ENCODE assay signal across 8 cellular contexts in genomic region chr19:14516048-14516534, GRCh38. TPM values are rescaled to one million over a fixed set of nuclear protein-coding genes. Genes with fewer than 3 reads are reported as not detected.
DNase-seq lines count a peak whose midpoint lies in the region; ATAC-seq and TF ChIP-seq lines count a peak whose summit lies in the region.

No MANE protein-coding gene starts in this region.

- no peak for TF ChIP-seq CTCF in adrenal gland (IDR thresholded peaks at IDR 0.05)
- no peak for TF ChIP-seq CTCF in left lung (IDR thresholded peaks at IDR 0.05)

- H3K4me1 ChIP-seq in adrenal gland (replicated peaks in 1 of 2) (peaks cover 36 to 60% of the 10 kb centered on the region in 2 donors), left lung (peaks cover 11 to 66% of the 10 kb centered on the region in 2 donors), thymus (ENCODE audit: control insufficient read depth, insufficient read depth, low read length) (peaks cover 25% of the 10 kb centered on the region)

- intact Hi-C loops in adrenal gland (cut with DNase I) = no loop called here
- intact Hi-C loops in left lung (cut with DNase I) = no loop called here

- peaks cover 36% of the 10 kb centered on the region for H3K36me3 Mint-ChIP-seq in activated T-cell treated with anti-CD3 and anti-CD28 coated beads, Interleukin-2, amount 50 U/mL, for 4 hours (ENCODE audit: insufficient read depth)

- 37 to 50% (median 44%) methylated on average over 13 to 15 of the region's 15 CpGs for WGBS in adrenal gland, 4 donors
- WGBS in thymus = 86% methylated on average over 15 of the region's 15 CpGs

- ATAC-seq in activated T-cell treated with anti-CD3 and anti-CD28 coated beads, Interleukin-2, amount 50 U/mL, for 4 hours = no peak
- ATAC-seq in left lung (peak; percentile 2), HG02588 (IDR thresholded peaks at IDR 0.05; ENCODE audit: unreplicated experiment) (no peak)

- peak overlapping the region in 3 of 5 donors; percentile 99 to 100 (median 100) for H3K27ac ChIP-seq in adrenal gland
- peak overlapping the region; percentile 99 to 100 for H3K27ac ChIP-seq in left lung
- no peak overlapping the region for H3K27ac ChIP-seq in thymus (ENCODE audit: low read depth)

- no peak for DNase-seq in activated T-cell treated with anti-CD3 and anti-CD28 coated beads, Interleukin-2, amount 50 U/mL, for 4 hours
- no peak for DNase-seq in activated T-cell treated with anti-CD3 and anti-CD28 coated beads, Interleukin-2, amount 50 U/mL, for 48 hours
- peak in 1 of 7 donors; percentile 57 for DNase-seq in adrenal gland
- no peak for DNase-seq in left lung
- no peak for DNase-seq in COR-L47 (lab: John Stamatoyannopoulos, UW)
- no peak for DNase-seq in stimulated activated CD4-positive, alpha-beta T cell treated with anti-CD3 and anti-CD28 coated beads, Interleukin-2, amount 100 ng/mL, for 24 hours

- peak overlapping the region; percentile 92 for H3K4me3 Mint-ChIP-seq in activated T-cell treated with anti-CD3 and anti-CD28 coated beads, Interleukin-2, amount 50 U/mL, for 4 hours

- TF ChIP-seq POLR2A in adrenal gland (IDR thresholded peaks at IDR 0.05) = no peak

- H3K4me3 ChIP-seq in adrenal gland = peak overlapping the region in 2 of 4 donors; percentile 84 to 98
- H3K4me3 ChIP-seq in left lung = peak overlapping the region; percentile 83 to 97
- peak overlapping the region; percentile 70 for H3K4me3 ChIP-seq in thymus (ENCODE audit: low read length)

- peaks cover 51% of the 10 kb centered on the region for H3K4me1 Mint-ChIP-seq in activated T-cell treated with anti-CD3 and anti-CD28 coated beads, Interleukin-2, amount 50 U/mL, for 4 hours (ENCODE audit: low read depth)

- no peaks in the 10 kb centered on the region for H3K27me3 ChIP-seq in adrenal gland
- H3K27me3 ChIP-seq in left lung = no peaks in the 10 kb centered on the region
- no peaks in the 10 kb centered on the region for H3K27me3 ChIP-seq in thymus (ENCODE audit: control insufficient read depth, insufficient read depth)

- H3K36me3 ChIP-seq in adrenal gland (replicated peaks in 1 of 2) (peaks cover 0 to 33% of the 10 kb centered on the region in 2 donors), left lung (peaks cover 5 to 36% of the 10 kb centered on the region in 2 donors), thymus (ENCODE audit: control insufficient read depth, insufficient read depth) (peaks cover 26% of the 10 kb centered on the region)

- H3K9me3 ChIP-seq in adrenal gland (replicated peaks in 1 of 3) = no peaks in the 10 kb centered on the region
- no peaks in the 10 kb centered on the region for H3K9me3 ChIP-seq in left lung
- H3K9me3 ChIP-seq in thymus (ENCODE audit: control insufficient read depth) = no peaks in the 10 kb centered on the region

- H3K9me3 Mint-ChIP-seq in activated T-cell treated with anti-CD3 and anti-CD28 coated beads, Interleukin-2, amount 50 U/mL, for 4 hours = no peaks in the 10 kb centered on the region

- H3K27me3 Mint-ChIP-seq in activated T-cell treated with anti-CD3 and anti-CD28 coated beads, Interleukin-2, amount 50 U/mL, for 4 hours (ENCODE audit: low read depth) = no peaks in the 10 kb centered on the region

RNA-seq across cellular contexts. Expression of gene DNAJB1, which starts 2.1 kb away (rescaled TPM):
- total RNA-seq in activated T-cell treated with anti-CD3 and anti-CD28 coated beads, Interleukin-2, amount 50 U/mL, for 4 hours = 100 to 1,000 TPM; 119 to 128 (median 120) TPM
- total RNA-seq in adrenal gland (100 to 1,000 TPM in 6 of 8 donors, 10 to 100 TPM in 2; 86.9 to 208 (median 123) TPM), left lung (100 to 1,000 TPM; 107 to 110 TPM)
- polyA plus RNA-seq in adrenal gland (100 to 1,000 TPM in 1 of 3 donors, 10 to 100 TPM in 2; 42.5 to 192 (median 45.5) TPM), thymus (65.0 TPM)

RNA-seq across cellular contexts. Expression of gene TECR, which starts 13.3 kb away (rescaled TPM):
- total RNA-seq in activated T-cell treated with anti-CD3 and anti-CD28 coated beads, Interleukin-2, amount 50 U/mL, for 4 hours = 10 to 100 TPM; 92.5 to 96.3 (median 94.6) TPM
- total RNA-seq in adrenal gland (100 to 1,000 TPM; 142 to 282 (median 212) TPM), left lung (100 to 1,000 TPM; 119 to 122 TPM)
- polyA plus RNA-seq in adrenal gland (100 to 1,000 TPM; 212 to 610 (median 550) TPM), thymus (143 TPM)

RNA-seq across cellular contexts. Expression of gene GIPC1, which starts 20.2 kb away (rescaled TPM):
- total RNA-seq in activated T-cell treated with anti-CD3 and anti-CD28 coated beads, Interleukin-2, amount 50 U/mL, for 4 hours = 10 to 100 TPM; 42.5 to 49.8 (median 44.3) TPM
- 10 to 100 TPM; 52.2 to 69.9 (median 61.2) TPM for total RNA-seq in adrenal gland
- polyA plus RNA-seq in adrenal gland = 10 to 100 TPM; 26.6 to 85.7 (median 74.3) TPM
- total RNA-seq in left lung = 100 to 1,000 TPM; 120 to 154 TPM
- polyA plus RNA-seq in thymus = 58.5 TPM

RNA-seq across cellular contexts. Expression of gene PTGER1, which starts 40.9 kb away (rescaled TPM):
- under 1 TPM in 1 of 3 donors, not detected in 2; 0.19 TPM for total RNA-seq in activated T-cell treated with anti-CD3 and anti-CD28 coated beads, Interleukin-2, amount 50 U/mL, for 4 hours
- total RNA-seq in adrenal gland = 1 to 10 TPM; 2.0 to 9.8 (median 4.0) TPM
- polyA plus RNA-seq in adrenal gland = 1 to 10 TPM in 2 of 3 donors, not detected in 1; 1.9 to 4.8 TPM
- 1 to 10 TPM in 1 of 2 donors, under 1 TPM in 1; 0.76 to 3.6 TPM for total RNA-seq in left lung
- 0.11 TPM for polyA plus RNA-seq in thymus

RNA-seq across cellular contexts. Expression of gene NDUFB7, which starts 55.8 kb away (rescaled TPM):
- total RNA-seq in activated T-cell treated with anti-CD3 and anti-CD28 coated beads, Interleukin-2, amount 50 U/mL, for 4 hours = 100 to 1,000 TPM; 161 to 213 (median 175) TPM
- total RNA-seq in adrenal gland (100 to 1,000 TPM; 170 to 658 (median 300) TPM), left lung (100 to 1,000 TPM; 112 to 125 TPM)
- polyA plus RNA-seq in adrenal gland (100 to 1,000 TPM in 2 of 3 donors, 10 to 100 TPM in 1; 19.1 to 848 (median 637) TPM), thymus (216 TPM)
